ENCODE assay signal across 13 cellular contexts in genomic region chr3:29758108-29759020, GRCh38.
DNase-seq lines count a peak whose midpoint lies in the region; ATAC-seq and TF ChIP-seq lines count a peak whose summit lies in the region.
"Had no signal": no experiment of that assay in that cellular context is flagged by ENCODE, and none has a peak within 500 bp of the region (broad histone marks: within the 10 kb centered on the region; RNA-seq: fewer than 3 reads in every experiment).

No MANE protein-coding gene starts in this region.

- H3K27ac Mint-ChIP-seq in stimulated activated memory B cell treated with anti-CD40 and anti-IgM and Interleukin-4, amounts not matched to agents 10 μg/mL and 1 μg/mL and 100 μg/mL, for 72 hours: no peak overlapping the region
- H3K27ac Mint-ChIP-seq: activated CD4-positive, alpha-beta T cell treated with anti-CD3 and anti-CD28 coated beads, Interleukin-2, amount 10 ng/mL, durations not matched to agents 24 days and 14 days; CD4-positive, alpha-beta memory T cell had no signal

- H3K4me3 ChIP-seq in AG10803 (ENCODE audit: low read length) (no peak overlapping the region), SJCRH30 (no peak overlapping the region), ovary (no peak overlapping the region)

- H3K36me3 ChIP-seq in SJCRH30 (no peaks in the 10 kb centered on the region), ovary (no peaks in the 10 kb centered on the region)

- no peaks in the 10 kb centered on the region for H3K36me3 Mint-ChIP-seq in stimulated activated memory B cell treated with anti-CD40 and anti-IgM and Interleukin-4, amounts not matched to agents 10 μg/mL and 1 μg/mL and 100 μg/mL, for 72 hours
- H3K36me3 Mint-ChIP-seq: CD4-positive, alpha-beta memory T cell had no signal

- ATAC-seq in GM18867 (IDR thresholded peaks at IDR 0.05; ENCODE audit: unreplicated experiment): no peak
- ATAC-seq in stimulated activated memory B cell treated with anti-CD40 and anti-IgM and Interleukin-4, amounts not matched to agents 10 μg/mL and 1 μg/mL and 100 μg/mL, for 72 hours: no peak
- ATAC-seq in HG03565 (IDR thresholded peaks at IDR 0.05; ENCODE audit: unreplicated experiment): no peak

- no peak for TF ChIP-seq CTCF in AG10803 (conservative IDR thresholded peaks at IDR 0.05; ENCODE audit: low read length)
- TF ChIP-seq CTCF in ovary (IDR thresholded peaks at IDR 0.05): no peak

- no peaks in the 10 kb centered on the region for H3K9me3 Mint-ChIP-seq in stimulated activated memory B cell treated with anti-CD40 and anti-IgM and Interleukin-4, amounts not matched to agents 10 μg/mL and 1 μg/mL and 100 μg/mL, for 72 hours
- H3K9me3 Mint-ChIP-seq: activated CD4-positive, alpha-beta T cell treated with anti-CD3 and anti-CD28 coated beads, Interleukin-2, amount 10 ng/mL, durations not matched to agents 24 days and 14 days; central memory CD8-positive, alpha-beta T cell had no signal

- H3K4me1 ChIP-seq in SJCRH30: peaks cover 21% of the 10 kb centered on the region; the same call in 1 of the 2 replicates
- H3K4me1 ChIP-seq in ovary (ENCODE audit: insufficient read depth): peaks cover 2% of the 10 kb centered on the region

- no peak overlapping the region for H3K4me3 Mint-ChIP-seq in stimulated activated memory B cell treated with anti-CD40 and anti-IgM and Interleukin-4, amounts not matched to agents 10 μg/mL and 1 μg/mL and 100 μg/mL, for 72 hours
- H3K4me3 Mint-ChIP-seq: activated CD4-positive, alpha-beta T cell treated with anti-CD3 and anti-CD28 coated beads, Interleukin-2, amount 10 ng/mL, durations not matched to agents 24 days and 14 days; CD4-positive, alpha-beta memory T cell; central memory CD8-positive, alpha-beta T cell had no signal

- no peaks in the 10 kb centered on the region for H3K27me3 ChIP-seq in SJCRH30
- H3K27me3 ChIP-seq in ovary: no peaks in the 10 kb centered on the region

- TF ChIP-seq POLR2A in ovary (IDR thresholded peaks at IDR 0.05): no peak

- no peaks in the 10 kb centered on the region for H3K4me1 Mint-ChIP-seq in stimulated activated memory B cell treated with anti-CD40 and anti-IgM and Interleukin-4, amounts not matched to agents 10 μg/mL and 1 μg/mL and 100 μg/mL, for 72 hours
- H3K4me1 Mint-ChIP-seq: activated CD4-positive, alpha-beta T cell treated with anti-CD3 and anti-CD28 coated beads, Interleukin-2, amount 10 ng/mL, durations not matched to agents 24 days and 14 days; CD4-positive, alpha-beta memory T cell; central memory CD8-positive, alpha-beta T cell had no signal

- DNase-seq in AG10803 (ENCODE audit: low read depth) (peak; percentile 92), SJCRH30 (no peak), fibroblast of the conjunctiva (ENCODE audit: low read depth) (peak; percentile 81), ovary (no peak), NCI-H2196 (lab: John Stamatoyannopoulos, UW; ENCODE audit: unreplicated experiment) (no peak)
- DNase-seq: activated CD4-positive, alpha-beta T cell treated with anti-CD3 and anti-CD28 coated beads, Interleukin-2, amount 10 ng/mL, durations not matched to agents 24 days and 14 days; CD4-positive, alpha-beta memory T cell; NCI-H774; stimulated activated CD8-positive, alpha-beta memory T cell treated with anti-CD3 and anti-CD28 coated beads, Interleukin-4, amount 100 ng/mL, for 48 hours had no signal

- 34 to 49% (median 47%) methylated on average over 4 of the region's 4 CpGs for WGBS in ovary, 3 donors

- intact Hi-C loops in ovary (cut with DNase I): loop anchor here in 1 of 4 donors (10.0 kb wide), 1 partner anchor 484 kb away; no protein-coding TSS in a partner anchor

- H3K27ac ChIP-seq in SJCRH30: peak overlapping the region; percentile 36
- H3K27ac ChIP-seq in ovary: no peak overlapping the region

- TF ChIP-seq EP300 in ovary (IDR thresholded peaks at IDR 0.05): peak; percentile 79

- H3K27me3 Mint-ChIP-seq in stimulated activated memory B cell treated with anti-CD40 and anti-IgM and Interleukin-4, amounts not matched to agents 10 μg/mL and 1 μg/mL and 100 μg/mL, for 72 hours: no peaks in the 10 kb centered on the region
- H3K27me3 Mint-ChIP-seq: CD4-positive, alpha-beta memory T cell; central memory CD8-positive, alpha-beta T cell had no signal

- H3K9me3 ChIP-seq in SJCRH30 (replicated peaks) (no peaks in the 10 kb centered on the region), ovary (no peaks in the 10 kb centered on the region)

Comparison
In these comparisons a context has a peak if more than half of its experiments do, and no peak if none do; other contexts are left out.
1. DNase-seq: peak in AG10803 (single experiment) and fibroblast of the conjunctiva (single experiment); none in SJCRH30 (0 of 2), ovary (0 of 5) and NCI-H2196 (single experiment).